In genomic region chr2:190881074-190881479, GRCh38 we compare ENCODE assay signal across 8 cellular contexts. TPM values are rescaled to one million over a fixed set of nuclear protein-coding genes. Genes with fewer than 3 reads are reported as not detected.
DNase-seq lines count a peak whose midpoint lies in the region; ATAC-seq, FAIRE-seq and TF ChIP-seq lines count a peak whose summit lies in the region.

No MANE protein-coding gene starts in this region.

- H3K27me3 ChIP-seq in bronchial epithelial cell (ENCODE audit: control insufficient read depth, insufficient read depth, low read length) (no peaks in the 10 kb centered on the region), aorta (ENCODE audit: control insufficient read depth in 1 of 2, insufficient read depth in 2 of 2, low read length in 1 of 2) (no peaks in the 10 kb centered on the region)

- H3K36me3 ChIP-seq in bronchial epithelial cell (ENCODE audit: control insufficient read depth, insufficient read depth, low read length) (no peaks in the 10 kb centered on the region), aorta (ENCODE audit: control insufficient read depth in 1 of 2, insufficient read depth in 2 of 2, low read length in 1 of 2) (no peaks in the 10 kb centered on the region)

- 0% methylated on average over 49 to 52 of the region's 52 CpGs for WGBS in aorta, 2 donors

- H3K27ac Mint-ChIP-seq in memory B cell = peak overlapping the region; percentile 98

- peak; percentile 3 for ATAC-seq in HG03439 (IDR thresholded peaks at IDR 0.05; ENCODE audit: unreplicated experiment)
- no peak for ATAC-seq in memory B cell (ENCODE audit: low read depth)
- no peak for ATAC-seq in aorta (ENCODE audit: low FRiP score)

- H3K4me3 Mint-ChIP-seq in memory B cell = peak overlapping the region; percentile 100

- no peaks in the 10 kb centered on the region for H3K27me3 Mint-ChIP-seq in memory B cell

- DNase-seq in bronchial epithelial cell (ENCODE audit: low read depth) = no peak
- no peak for DNase-seq in memory B cell (ENCODE audit: low spot score in 2 of 2)
- no peak for DNase-seq in aorta
- DNase-seq in HCEC 1CT = no peak
- DNase-seq in SW480 (ENCODE audit: low spot score) = no peak
- DNase-seq in GM20000 (ENCODE audit: low spot score) = no peak

- no peaks in the 10 kb centered on the region for H3K9me3 ChIP-seq in aorta (ENCODE audit: control insufficient read depth, low read length)

- no peak for FAIRE-seq in bronchial epithelial cell (lab: Jason Lieb, UNC)

- intact Hi-C loops in aorta (cut with DNase I) = loop anchor here in 1 of 2 donors (10.0 kb wide), 1 partner anchor 86 kb away; no protein-coding TSS in a partner anchor

- no peaks in the 10 kb centered on the region for H3K9me3 Mint-ChIP-seq in memory B cell

- H3K4me3 ChIP-seq in GM08714 (ENCODE audit: low read length) = peak overlapping the region; percentile 84
- peak overlapping the region; percentile 89 for H3K4me3 ChIP-seq in bronchial epithelial cell (ENCODE audit: low read depth, low read length)
- H3K4me3 ChIP-seq in aorta (ENCODE audit: low read length in 2 of 2) = peak overlapping the region; percentile 95 to 97

- peaks cover 24% of the 10 kb centered on the region for H3K4me1 Mint-ChIP-seq in memory B cell

- TF ChIP-seq CTCF in bronchial epithelial cell (IDR thresholded peaks at IDR 0.05; ENCODE audit: insufficient read depth, low read length, severe bottlenecking) (no peak), GM20000 (IDR thresholded peaks at IDR 0.05; ENCODE audit: extremely low read depth, missing control alignments) (no peak)

- peaks cover 0 to 3% of the 10 kb centered on the region in 2 donors for H3K4me1 ChIP-seq in aorta (ENCODE audit: control insufficient read depth in 1 of 2, insufficient read depth in 2 of 2, low read length in 2 of 2)

- H3K36me3 Mint-ChIP-seq in memory B cell = peaks cover 8% of the 10 kb centered on the region

- peak overlapping the region; percentile 85 to 94 for H3K27ac ChIP-seq in aorta (ENCODE audit: low read depth in 1 of 2, low read length in 2 of 2)

RNA-seq across cellular contexts. Expression of gene GLS, which starts 0.5 kb away (rescaled TPM):
- total RNA-seq in bronchial epithelial cell = 95.9 and 103 TPM in 2 replicates
- total RNA-seq in aorta = 100 to 1,000 TPM; 344 to 425 TPM
- 100 to 1,000 TPM in 1 of 2 donors, 10 to 100 TPM in 1; 59.4 to 109 TPM for polyA plus RNA-seq in aorta
